Comparison of ENCODE assay signal across 8 cellular contexts in the genomic region with DNA sequence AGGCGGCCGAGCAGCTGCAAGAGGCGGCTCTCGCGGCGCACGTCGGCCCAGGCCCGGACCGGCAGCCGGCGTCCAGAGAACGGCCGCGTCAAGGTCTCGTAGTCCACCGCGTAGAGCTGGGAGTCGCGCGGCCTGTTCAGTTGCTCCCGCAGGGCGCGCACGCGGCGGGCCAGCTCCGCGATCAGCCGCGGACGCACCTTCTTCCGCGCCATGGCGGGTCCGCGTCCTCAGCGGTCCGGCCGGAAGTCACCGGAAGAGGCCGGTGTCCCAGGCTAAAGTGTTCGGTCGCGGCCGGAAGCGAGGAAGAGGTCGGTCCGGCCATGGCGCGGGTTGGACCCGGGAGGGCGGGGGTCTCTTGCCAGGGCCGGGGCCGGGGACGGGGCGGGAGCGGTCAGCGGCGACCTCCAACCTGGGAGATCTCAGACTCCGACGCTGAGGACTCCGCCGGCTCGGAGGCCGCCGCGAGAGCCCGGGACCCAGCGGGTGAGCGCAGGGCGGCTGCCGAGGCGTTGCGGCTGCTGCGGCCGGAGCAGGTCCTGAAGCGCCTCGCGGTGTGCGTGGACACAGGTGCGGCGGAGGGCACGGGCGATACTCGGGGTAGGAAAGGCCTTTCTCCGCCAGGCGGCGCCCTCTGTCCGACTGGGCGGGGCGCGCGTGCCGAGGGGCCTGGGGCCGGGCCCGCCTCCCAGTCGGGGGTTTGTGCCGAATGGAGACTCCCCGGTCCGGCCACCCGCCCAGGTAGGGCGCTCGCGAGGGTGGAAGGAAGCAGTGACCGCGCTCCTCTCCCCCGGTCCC. TPM values are rescaled to one million over a fixed set of nuclear protein-coding genes. Genes with fewer than 3 reads are reported as not detected.
DNase-seq lines count a peak whose midpoint lies in the region; FAIRE-seq and TF ChIP-seq lines count a peak whose summit lies in the region.

Gene MRPS34 (minus strand): TSS at position 227 of the 795 bp plus-strand sequence. CDS start 15 bp downstream, at position 212.

- peak within 1 kb of the TSS; percentile 41 for H3K27ac ChIP-seq in endothelial cell of umbilical vein (ENCODE audit: insufficient read depth, low read depth, low read length)

- H3K27me3 ChIP-seq in endothelial cell of umbilical vein (ENCODE audit: control insufficient read depth in 2 of 2, insufficient read depth in 2 of 2, low read length in 2 of 2): no peaks in the 10 kb centered on the region

- intact Hi-C loops in endothelial cell of umbilical vein (cut with micrococcal nuclease): loop anchor here (1.0 kb wide), 1 partner anchor 9 kb away; the partner anchor contains the start of genes NUBP2 and SPSB3

- H3K9me1 ChIP-seq in endothelial cell of umbilical vein (replicated peaks; ENCODE audit: control insufficient read depth, extremely low read depth, insufficient read depth, low read length): no peaks in the 10 kb centered on the region

- CTCF ChIA-PET in endothelial cell of umbilical vein (lab: Charles Lee): interaction anchor here (0.7 to 2.0 kb wide), 6 partner anchors 8 to 67 kb away, joined by 3 to 16 read pairs (median 6); partner anchors contain the start of genes MAPK8IP3, NUBP2 and SPSB3

- BruUV-seq in endothelial cell of umbilical vein (replicated peaks; lab: Mats Ljungman, UMichigan): no TSS peak

- H3K79me2 ChIP-seq in endothelial cell of umbilical vein (ENCODE audit: control insufficient read depth, insufficient read depth, low read length): peaks cover 17% of the 10 kb centered on the region

- no peaks in the 10 kb centered on the region for H3K9me3 ChIP-seq in endothelial cell of umbilical vein (replicated peaks; ENCODE audit: control insufficient read depth, insufficient read depth, low read length)

- FAIRE-seq in endothelial cell of umbilical vein (lab: Jason Lieb, UNC): peak; percentile 47

- DNase-seq in AML-193 (lab: John Stamatoyannopoulos, UW): peak; percentile 51 to 58
- peak; percentile 73 for DNase-seq in HT1080 (ENCODE audit: low read depth)
- peak; percentile 62 for DNase-seq in NOMO-1 treated with dmso at 0.1 percent for 144 hours (lab: John Stamatoyannopoulos, UW; ENCODE audit: unreplicated experiment)
- peak; percentile 77 for DNase-seq in activated CD8-positive, alpha-beta memory T cell treated with anti-CD3 and anti-CD28 coated beads, Interleukin-2, amount 50 U/mL, for 4 hours
- peak; percentile 71 for DNase-seq in endothelial cell of umbilical vein (ENCODE audit: low read depth, low spot score)
- DNase-seq in middle frontal gyrus (ENCODE audit: extremely low spot score, low spot score): peak; percentile 62
- DNase-seq in stimulated activated CD8-positive, alpha-beta memory T cell treated with anti-CD3 and anti-CD28 coated beads, Interleukin-2, amount 100 ng/mL, for 1 hour (ENCODE audit: low read depth in 2 of 2): peak; percentile 54 to 65

- peak within 1 kb of the TSS; percentile 72 for H3K4me2 ChIP-seq in endothelial cell of umbilical vein (ENCODE audit: insufficient read depth, low read length)

- peak; percentile 83 to 86 for TF ChIP-seq CTCF in endothelial cell of umbilical vein (IDR thresholded peaks at IDR 0.05; ENCODE audit: extremely low read depth in 1 of 2, insufficient read depth in 1 of 2, low read depth in 1 of 2, low read length in 2 of 2)

- peaks cover 19% of the 10 kb centered on the region for H3K4me1 ChIP-seq in endothelial cell of umbilical vein (ENCODE audit: control insufficient read depth, extremely low read depth, insufficient read depth, low read length)

- dilution Hi-C loops in endothelial cell of umbilical vein (cut with MboI; ENCODE audit: extremely low pct_ligation_motif_present, low sequenced_read_pairs): no loop called here

- H4K20me1 ChIP-seq in endothelial cell of umbilical vein (replicated peaks; ENCODE audit: control insufficient read depth, extremely low read depth, insufficient read depth, low read length): no peaks in the 10 kb centered on the region

- peak within 1 kb of the TSS; percentile 26 to 83 (median 54) for H3K4me3 ChIP-seq in endothelial cell of umbilical vein (replicated peaks in 1 of 3; ENCODE audit: insufficient read depth in 1 of 3, low read depth in 1 of 3, low read length in 3 of 3)

- peaks cover 0 to 34% of the 10 kb centered on the region in 2 experiments for H3K36me3 ChIP-seq in endothelial cell of umbilical vein (ENCODE audit: control insufficient read depth in 2 of 2, extremely low read depth in 1 of 2, insufficient read depth in 2 of 2, low read length in 2 of 2)

- peak; percentile 89 for TF ChIP-seq POLR2A in GM19193 (IDR thresholded peaks at IDR 0.05; ENCODE audit: extremely low read depth, insufficient read depth, insufficient read length)
- TF ChIP-seq POLR2A in endothelial cell of umbilical vein (IDR thresholded peaks at IDR 0.05; ENCODE audit: low read depth, low read length): peak; percentile 86

- peak within 1 kb of the TSS; percentile 46 for H2AFZ ChIP-seq in endothelial cell of umbilical vein (ENCODE audit: low read depth, low read length)

- peak within 1 kb of the TSS; percentile 80 for H3K9ac ChIP-seq in endothelial cell of umbilical vein (replicated peaks; ENCODE audit: extremely low read depth, insufficient read depth, low read length)

- POLR2A ChIA-PET in endothelial cell of umbilical vein (lab: Charles Lee): interaction anchor here (0.7 to 1.4 kb wide), 2 partner anchors 9 kb away, joined by 3 to 6 read pairs; partner anchors contain the start of genes NUBP2 and SPSB3

TF ChIP-seq in endothelial cell of umbilical vein, 7 proteins besides CTCF, POLR2A, EP300 and RAD21:
- TF ChIP-seq JUN (IDR thresholded peaks at IDR 0.05; ENCODE audit: borderline replicate concordance, insufficient read depth, insufficient read length, low read depth): no peak
- peak; percentile 91 for TF ChIP-seq POLR2AphosphoS5 (IDR thresholded peaks at IDR 0.05; ENCODE audit: insufficient read depth, low read depth, low read length)
- TF ChIP-seq, protein P1, sequence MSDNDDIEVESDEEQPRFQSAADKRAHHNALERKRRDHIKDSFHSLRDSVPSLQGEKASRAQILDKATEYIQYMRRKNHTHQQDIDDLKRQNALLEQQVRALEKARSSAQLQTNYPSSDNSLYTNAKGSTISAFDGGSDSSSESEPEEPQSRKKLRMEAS (IDR thresholded peaks at IDR 0.05; ENCODE audit: insufficient read depth, insufficient read length): peak; percentile 51
- TF ChIP-seq MYC (IDR thresholded peaks at IDR 0.05; ENCODE audit: low read depth, low read length): peak; percentile 28
- TF ChIP-seq EZH2 (IDR thresholded peaks at IDR 0.05; ENCODE audit: borderline replicate concordance, low read depth, low read length, severe bottlenecking): no peak

RNA-seq across cellular contexts. Expression of gene MRPS34, which starts in this region (rescaled TPM):
- 248 and 271 TPM in 2 replicates for total RNA-seq in HT1080 (2014; rRNA removed; shearing (Covaris generic))
- 175 and 214 TPM in 2 replicates for polyA plus RNA-seq in HT1080 (2015; cell fraction: cytosol; rRNA removed)
- polyA plus RNA-seq in HT1080 (2015; cell fraction: nucleus; rRNA removed): 91.1 and 91.7 TPM in 2 replicates
- total RNA-seq in endothelial cell of umbilical vein: 85.2 and 102 TPM in 2 replicates
- polyA plus RNA-seq in endothelial cell of umbilical vein: 82.1 and 93.8 TPM in 2 replicates
- 81.2 and 86.0 TPM in 2 replicates for polyA plus RNA-seq in endothelial cell of umbilical vein (2011; cell fraction: cytosol; rRNA removed)
- polyA plus RNA-seq in endothelial cell of umbilical vein (2011; cell fraction: nucleus; rRNA removed): 40.4 and 44.0 TPM in 2 replicates
- 72.4 and 87.7 TPM in 2 replicates for polyA plus RNA-seq in endothelial cell of umbilical vein (2012)
- polyA minus RNA-seq in endothelial cell of umbilical vein: 19.5 and 27.6 TPM in 2 replicates
- polyA minus RNA-seq in endothelial cell of umbilical vein (2011; cell fraction: cytosol; rRNA and poly(A)+ RNA removed): 96.9 TPM
- polyA minus RNA-seq in endothelial cell of umbilical vein (2011; cell fraction: nucleus; rRNA and poly(A)+ RNA removed): 4.9 and 9.1 TPM in 2 replicates

Comparison
In these comparisons a context has a peak if more than half of its experiments do, and no peak if none do; other contexts are left out.
1. Peak in every context shown above with its lines: DNase-seq, H3K4me3 ChIP-seq and H3K27ac ChIP-seq.